In genomic region chr2:119475225-119475856, GRCh38 we compare ENCODE assay signal across 1 cellular context.
A peak's percentile ranks its signal among the peaks of the same experiment; 100 is the strongest.
TF ChIP-seq lines count a peak whose summit lies in the region.

No MANE protein-coding gene starts in this region.

TF ChIP-seq in WTC11, 78 proteins besides CTCF, POLR2A, EP300 and RAD21 (continued from another document):
- TF ChIP-seq CDX4 (CRISPR knock-in tag; IDR thresholded peaks at IDR 0.05; ENCODE audit: borderline replicate concordance), result no peak
- no peak for TF ChIP-seq ZSCAN18 (CRISPR knock-in tag; IDR thresholded peaks at IDR 0.05)
- no peak for TF ChIP-seq NFE2L1 (CRISPR knock-in tag; IDR thresholded peaks at IDR 0.05)
- TF ChIP-seq ZNF416 (CRISPR knock-in tag; IDR thresholded peaks at IDR 0.05), result no peak
- no peak for TF ChIP-seq IRF1 (CRISPR knock-in tag; IDR thresholded peaks at IDR 0.05)
- no peak for TF ChIP-seq CBFB (CRISPR knock-in tag; IDR thresholded peaks at IDR 0.05; ENCODE audit: low read depth)
- peak; percentile 76 for TF ChIP-seq USF2 (CRISPR knock-in tag; IDR thresholded peaks at IDR 0.05)
- peak; percentile 76 for TF ChIP-seq USF1 (CRISPR knock-in tag; IDR thresholded peaks at IDR 0.05)
- no peak for TF ChIP-seq JAZF1 (CRISPR knock-in tag; IDR thresholded peaks at IDR 0.05)
- TF ChIP-seq ARID4B (CRISPR knock-in tag; IDR thresholded peaks at IDR 0.05; ENCODE audit: borderline replicate concordance), result no peak
- no peak for TF ChIP-seq E2F5 (CRISPR knock-in tag; IDR thresholded peaks at IDR 0.05)
- TF ChIP-seq ZNF423 (CRISPR knock-in tag; IDR thresholded peaks at IDR 0.05), result peak; percentile 61; the same call in 1 of the 2 replicates
- no peak for TF ChIP-seq PRDM15 (CRISPR knock-in tag; IDR thresholded peaks at IDR 0.05)
- TF ChIP-seq ESRRA (CRISPR knock-in tag; IDR thresholded peaks at IDR 0.05; ENCODE audit: borderline replicate concordance), result no peak
- TF ChIP-seq ETV6 (CRISPR knock-in tag; IDR thresholded peaks at IDR 0.05), result no peak
- TF ChIP-seq FOXK1 (CRISPR knock-in tag; IDR thresholded peaks at IDR 0.05), result no peak
- no peak for TF ChIP-seq TCF7 (CRISPR knock-in tag; IDR thresholded peaks at IDR 0.05; ENCODE audit: low read depth)
- no peak for TF ChIP-seq GTF2I (CRISPR knock-in tag; conservative IDR thresholded peaks at IDR 0.05)
- no peak for TF ChIP-seq SOX15 (CRISPR knock-in tag; IDR thresholded peaks at IDR 0.05)
